11 cellular contexts compared by ENCODE assay signal in genomic region chr12:42109031-42109430, GRCh38.
"Had no signal": no experiment of that assay in that cellular context is flagged by ENCODE, and none has a peak within 500 bp of the region (broad histone marks: within the 10 kb centered on the region; RNA-seq: fewer than 3 reads in every experiment).

No MANE protein-coding gene starts in this region.

- H3K36me3 ChIP-seq: HAP-1 had no signal

- H3K9me3 ChIP-seq: HAP-1 had no signal

- H3K4me1 Mint-ChIP-seq: GM23338, H9 had no signal

- H3K4me3 Mint-ChIP-seq: GM23338, H9, HFFc6 had no signal

- H3K9ac ChIP-seq: GM23248 had no signal

- FAIRE-seq: H1, H54 had no signal

- H3K4me2 ChIP-seq: GM23338 had no signal

- H3K27ac Mint-ChIP-seq: GM23338, H9, HFFc6 had no signal

- ATAC-seq: GM23338, HCT116 had no signal

- H3K4me1 ChIP-seq: HAP-1 had no signal

- DNase-seq: GM23248, GOT3, H7, H9, HCEC 1CT, HFFc6 had no signal

- H3K4me3 ChIP-seq: GM23248, GM23338, HAP-1 had no signal

- H2AFZ ChIP-seq: GM23248, GM23338 had no signal

- H3K27ac ChIP-seq: GM23248 had no signal
